1 cellular context compared by ENCODE assay signal in the genomic region with DNA sequence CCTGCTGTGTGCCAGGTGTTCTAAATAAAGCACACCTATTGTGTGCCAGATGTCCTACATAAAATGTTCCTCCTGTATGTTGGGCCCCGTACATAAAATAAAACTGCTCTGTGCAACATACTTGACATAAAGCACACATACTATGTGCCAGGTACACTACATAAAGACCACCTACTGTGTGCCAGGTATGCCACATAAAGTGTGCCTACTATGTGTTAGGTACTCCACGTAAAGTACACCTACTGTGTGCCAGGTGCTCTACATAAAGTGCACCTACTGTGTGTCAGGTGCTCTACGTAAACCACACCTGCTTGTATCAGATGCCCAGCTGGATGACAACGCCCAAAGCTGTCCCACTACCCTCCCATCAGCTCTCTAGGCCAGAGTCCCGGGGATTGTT.
TF ChIP-seq lines count a peak whose summit lies in the region.

No MANE protein-coding gene starts in this region.

TF ChIP-seq in GM12878, 131 proteins besides CTCF, POLR2A, EP300 and RAD21:
- no peak for TF ChIP-seq PAX5 (IDR thresholded peaks at IDR 0.05; ENCODE audit: borderline replicate concordance, low read depth, low read length)
- TF ChIP-seq DPF2 (IDR thresholded peaks at IDR 0.05) = 0 out of 2 replicates have a peak, but pooled peaks have one; percentile 44
TF ChIP-seq in GM12878: peak in this region for 1.
